In the genomic region with DNA sequence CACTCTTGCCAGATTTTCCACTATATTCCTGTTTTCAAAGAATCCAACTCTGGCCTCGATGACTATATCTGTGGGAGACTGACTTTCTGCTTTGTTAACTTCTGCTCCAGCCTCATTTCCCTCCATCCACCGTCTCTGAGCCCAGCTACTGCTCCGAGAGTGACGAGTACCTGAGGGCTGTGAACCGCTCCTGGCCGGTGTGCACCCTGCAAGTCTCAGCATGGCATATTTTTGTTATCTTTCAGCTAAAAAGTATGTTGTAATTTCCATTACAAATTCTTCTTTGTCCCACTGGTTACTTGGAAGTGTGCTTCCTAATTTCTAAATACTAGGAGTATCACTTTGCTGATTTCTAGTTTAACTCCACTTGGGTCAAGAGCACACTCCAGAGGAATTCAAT, we compare ENCODE assay signal across 20 cellular contexts. TPM values are rescaled to one million over a fixed set of nuclear protein-coding genes. Genes with fewer than 3 reads are reported as not detected.
A peak's percentile ranks its signal among the peaks of the same experiment; 100 is the strongest.
DNase-seq lines count a peak whose midpoint lies in the region; ATAC-seq and TF ChIP-seq lines count a peak whose summit lies in the region.
"Had no signal": no experiment of that assay in that cellular context is flagged by ENCODE, and none has a peak within 500 bp of the region (broad histone marks: within the 10 kb centered on the region; RNA-seq: fewer than 3 reads in every experiment).

No MANE protein-coding gene starts in this region.

- H3K27ac ChIP-seq in OCI-LY7 (ENCODE audit: low read depth, low read length, poor library complexity, severe bottlenecking), result peak overlapping the region; percentile 88
- H3K27ac ChIP-seq: PC-9 had no signal

- H3K36me3 Mint-ChIP-seq in stimulated activated effector memory CD8-positive, alpha-beta T cell treated with anti-CD3 and anti-CD28 coated beads, Interleukin-12 subunit alpha, Interleukin-12 subunit beta, amount 100 ng/mL, for 72 hours, result no peaks in the 10 kb centered on the region

- TF ChIP-seq CTCF in OCI-LY7 (conservative IDR thresholded peaks at IDR 0.05; ENCODE audit: low read length) (no peak), epithelial cell of esophagus (IDR thresholded peaks at IDR 0.05; ENCODE audit: insufficient read depth, low read depth, low read length, missing control alignments) (no peak)

- H3K9me2 ChIP-seq in OCI-LY7 (ENCODE audit: insufficient read depth, low read length), result no peaks in the 10 kb centered on the region

- DNase-seq in Right ventricle myocardium inferior (ENCODE audit: missing footprints) (peak; percentile 49), Right ventricle myocardium superior (no peak), OCI-LY7 (ENCODE audit: low spot score) (no peak), epithelial cell of esophagus (ENCODE audit: low read depth) (peak; percentile 62), CD1c-positive myeloid dendritic cell (ENCODE audit: extremely low spot score) (no peak), SHP77 (lab: John Stamatoyannopoulos, UW) (no peak), KG1 (lab: John Stamatoyannopoulos, UW) (no peak)
- DNase-seq in stimulated activated effector memory CD8-positive, alpha-beta T cell treated with anti-CD3 and anti-CD28 coated beads, Interleukin-12 subunit alpha, Interleukin-12 subunit beta, amount 100 ng/mL, for 72 hours (ENCODE audit: low spot score in 2 of 2), result no peak
- DNase-seq: Calu3; CD4-positive, alpha-beta T cell; DMS79; GDM1; KBM-7; NCI-H1092; NCI-H2107; NCI-H226; NCI-H526; NK-92 treated with Interleukin-12 subunit alpha and Interleukin-12 subunit beta, amount 100 ng/mL, for 24 hours; PC-9 had no signal

- H3K27ac Mint-ChIP-seq in stimulated activated effector memory CD8-positive, alpha-beta T cell treated with anti-CD3 and anti-CD28 coated beads, Interleukin-12 subunit alpha, Interleukin-12 subunit beta, amount 100 ng/mL, for 72 hours, result peak overlapping the region; percentile 88
- H3K27ac Mint-ChIP-seq: CD4-positive, alpha-beta T cell; GM23338 had no signal

- ATAC-seq in Right ventricle myocardium inferior (no peak), Right ventricle myocardium superior (ENCODE audit: poor library complexity) (no peak)
- no peak for ATAC-seq in stimulated activated effector memory CD8-positive, alpha-beta T cell treated with anti-CD3 and anti-CD28 coated beads, Interleukin-12 subunit alpha, Interleukin-12 subunit beta, amount 100 ng/mL, for 72 hours
- ATAC-seq: GM23338 had no signal

- CTCF ChIA-PET in OCI-LY7 (lab: Charles Lee; ENCODE audit: unreplicated experiment), result no interaction called here

- no peaks in the 10 kb centered on the region for H3K9me3 ChIP-seq in OCI-LY7 (ENCODE audit: low read length)

- POLR2A ChIA-PET in OCI-LY7 (lab: Charles Lee), result interaction anchor here (0.7 to 1.0 kb wide), 2 partner anchors 10 to 13 kb away, joined by 3 to 4 read pairs; no protein-coding TSS in a partner anchor

- H3K79me2 ChIP-seq in OCI-LY7 (ENCODE audit: insufficient read depth, low read depth, low read length), result peaks cover 17% of the 10 kb centered on the region

- no peak overlapping the region for H2AFZ ChIP-seq in OCI-LY7 (ENCODE audit: low read length)
- H2AFZ ChIP-seq: GM23338, PC-9 had no signal

- H3K4me3 ChIP-seq in OCI-LY7 (ENCODE audit: low read depth, low read length, poor library complexity, severe bottlenecking), result peak overlapping the region; percentile 52
- H3K4me3 ChIP-seq in epithelial cell of esophagus (ENCODE audit: low read length), result no peak overlapping the region
- H3K4me3 ChIP-seq: GM23338, PC-9 had no signal

- H3K4me3 Mint-ChIP-seq in stimulated activated effector memory CD8-positive, alpha-beta T cell treated with anti-CD3 and anti-CD28 coated beads, Interleukin-12 subunit alpha, Interleukin-12 subunit beta, amount 100 ng/mL, for 72 hours, result no peak overlapping the region
- H3K4me3 Mint-ChIP-seq: CD4-positive, alpha-beta T cell; GM23338 had no signal

- H3K9me3 Mint-ChIP-seq in stimulated activated effector memory CD8-positive, alpha-beta T cell treated with anti-CD3 and anti-CD28 coated beads, Interleukin-12 subunit alpha, Interleukin-12 subunit beta, amount 100 ng/mL, for 72 hours, result no peaks in the 10 kb centered on the region
- H3K9me3 Mint-ChIP-seq: CD4-positive, alpha-beta T cell; GM23338 had no signal

- no peaks in the 10 kb centered on the region for H4K20me1 ChIP-seq in OCI-LY7 (ENCODE audit: insufficient read depth, low read length)

- H3K4me1 Mint-ChIP-seq in stimulated activated effector memory CD8-positive, alpha-beta T cell treated with anti-CD3 and anti-CD28 coated beads, Interleukin-12 subunit alpha, Interleukin-12 subunit beta, amount 100 ng/mL, for 72 hours, result peaks cover 54% of the 10 kb centered on the region

- H3K4me1 ChIP-seq in OCI-LY7 (ENCODE audit: insufficient read depth, low read length, poor library complexity, severe bottlenecking), result peaks cover 52% of the 10 kb centered on the region

- intact Hi-C loops in Right ventricle myocardium inferior (cut with DNase I) (no loop called here), Right ventricle myocardium superior (cut with DNase I) (no loop called here), OCI-LY7 (cut with micrococcal nuclease; ENCODE audit: unreplicated experiment) (loop anchor here (5.0 to 10.0 kb wide), 3 partner anchors 329 to 1178 kb away; a partner anchor contains a TSS)

- no peaks in the 10 kb centered on the region for H3K36me3 ChIP-seq in OCI-LY7 (ENCODE audit: insufficient read depth, low read length)

- BruUV-seq in OCI-LY7 (replicated peaks; lab: Mats Ljungman, UMichigan), result no TSS peak

- peak overlapping the region; percentile 72 for H3K4me2 ChIP-seq in OCI-LY7 (ENCODE audit: low read length)
- H3K4me2 ChIP-seq: GM23338, PC-9 had no signal

RNA-seq across cellular contexts. Expression of a gene that starts 36.5 kb away (rescaled TPM):
- total RNA-seq in Right ventricle myocardium inferior (48.7 TPM), Right ventricle myocardium superior (46.1 TPM), OCI-LY7 (2022) (22.4 and 22.6 TPM in 2 replicates)
- total RNA-seq in OCI-LY7 (2014; rRNA removed; shearing (Covaris generic)), result 26.4 and 27.5 TPM in 2 replicates

RNA-seq across cellular contexts. Expression of a gene that starts 49.0 kb away (rescaled TPM):
- total RNA-seq in Right ventricle myocardium inferior (10.5 TPM), Right ventricle myocardium superior (7.7 TPM), OCI-LY7 (2022) (not detected in 2 replicates)
- not detected in 2 replicates for total RNA-seq in OCI-LY7 (2014; rRNA removed; shearing (Covaris generic))

Comparison
In these comparisons a context has a peak if more than half of its experiments do, and no peak if none do; other contexts are left out.
1. DNase-seq: peak in Right ventricle myocardium inferior (single experiment) and epithelial cell of esophagus (single experiment); none in Right ventricle myocardium superior (single experiment), OCI-LY7 (single experiment), stimulated activated effector memory CD8-positive, alpha-beta T cell treated with anti-CD3 and anti-CD28 coated beads, Interleukin-12 subunit alpha, Interleukin-12 subunit beta, amount 100 ng/mL, for 72 hours (0 of 2), CD1c-positive myeloid dendritic cell (single experiment), SHP77 (0 of 2) and KG1 (single experiment).